In genomic region chr4:148964456-148964855, GRCh38 we compare ENCODE assay signal across 27 cellular contexts.
"Had no signal": no experiment of that assay in that cellular context is flagged by ENCODE, and none has a peak within 500 bp of the region (broad histone marks: within the 10 kb centered on the region; RNA-seq: fewer than 3 reads in every experiment).

No MANE protein-coding gene starts in this region.

- H3K27ac ChIP-seq: left lung, lower lobe of right lung, ovary, sigmoid colon, spleen, suprapubic skin, thoracic aorta, tibial artery, uterus had no signal

- H3K4me3 ChIP-seq: left lung, lower lobe of right lung, mucosa of descending colon, ovary, sigmoid colon, spleen, suprapubic skin, thoracic aorta, tibial artery, uterus had no signal

- ATAC-seq: left colon; left lung; lower lobe of right lung; mucosa of descending colon; naive thymus-derived CD4-positive, alpha-beta T cell; natural killer cell treated with Interleukin-12 subunit alpha and Interleukin-12 subunit beta and Interleukin-15 and Interleukin-18, amount 100 ng/mL, for 72 hours; right cardiac atrium; stimulated activated effector memory CD8-positive, alpha-beta T cell treated with anti-CD3 and anti-CD28 coated beads, Interleukin-12 subunit alpha, Interleukin-12 subunit beta, amount 100 ng/mL, for 72 hours had no signal

- H3K9me3 Mint-ChIP-seq: type B pancreatic cell had no signal

- H3K27ac Mint-ChIP-seq: immature natural killer cell; naive thymus-derived CD4-positive, alpha-beta T cell; natural killer cell treated with Interleukin-12 subunit alpha and Interleukin-12 subunit beta and Interleukin-15 and Interleukin-18, amount 100 ng/mL, for 72 hours; progenitor cell of endocrine pancreas; stimulated activated effector memory CD8-positive, alpha-beta T cell treated with anti-CD3 and anti-CD28 coated beads, Interleukin-12 subunit alpha, Interleukin-12 subunit beta, amount 100 ng/mL, for 72 hours; stimulated activated naive CD8-positive, alpha-beta T cell treated with anti-CD3 and anti-CD28 coated beads, Interleukin-15, Interleukin-2, amounts not matched to agents 100 ng/mL and 50 ng/mL, for 24 hours; type B pancreatic cell had no signal

- DNase-seq: hypothalamus; immature natural killer cell; kidney; left colon; left lung; lower lobe of right lung; mammary epithelial cell; mesenchymal stem cell; midbrain; mucosa of descending colon; naive thymus-derived CD4-positive, alpha-beta T cell; ovary; right cardiac atrium; sigmoid colon; small intestine; spleen; stimulated activated CD4-positive, alpha-beta T cell treated with anti-CD3 and anti-CD28 coated beads, Interleukin-4, amount 100 ng/mL, for 24 hours; stimulated activated naive CD4-positive, alpha-beta T cell; tibial artery; uterus had no signal

- H3K4me1 Mint-ChIP-seq: immature natural killer cell; naive thymus-derived CD4-positive, alpha-beta T cell; stimulated activated effector memory CD8-positive, alpha-beta T cell treated with anti-CD3 and anti-CD28 coated beads, Interleukin-12 subunit alpha, Interleukin-12 subunit beta, amount 100 ng/mL, for 72 hours had no signal

- H3K4me3 Mint-ChIP-seq: immature natural killer cell; naive thymus-derived CD4-positive, alpha-beta T cell; natural killer cell treated with Interleukin-12 subunit alpha and Interleukin-12 subunit beta and Interleukin-15 and Interleukin-18, amount 100 ng/mL, for 72 hours; stimulated activated effector memory CD8-positive, alpha-beta T cell treated with anti-CD3 and anti-CD28 coated beads, Interleukin-12 subunit alpha, Interleukin-12 subunit beta, amount 100 ng/mL, for 72 hours; stimulated activated naive CD8-positive, alpha-beta T cell treated with anti-CD3 and anti-CD28 coated beads, Interleukin-15, Interleukin-2, amounts not matched to agents 100 ng/mL and 50 ng/mL, for 24 hours; type B pancreatic cell had no signal

- H3K36me3 ChIP-seq: left lung, lower lobe of right lung, ovary, sigmoid colon, spleen, suprapubic skin, thoracic aorta, tibial artery, uterus had no signal

- H3K27me3 Mint-ChIP-seq: natural killer cell treated with Interleukin-12 subunit alpha and Interleukin-12 subunit beta and Interleukin-15 and Interleukin-18, amount 100 ng/mL, for 72 hours; progenitor cell of endocrine pancreas had no signal

- H3K36me3 Mint-ChIP-seq: immature natural killer cell; naive thymus-derived CD4-positive, alpha-beta T cell; natural killer cell treated with Interleukin-12 subunit alpha and Interleukin-12 subunit beta and Interleukin-15 and Interleukin-18, amount 100 ng/mL, for 72 hours; stimulated activated effector memory CD8-positive, alpha-beta T cell treated with anti-CD3 and anti-CD28 coated beads, Interleukin-12 subunit alpha, Interleukin-12 subunit beta, amount 100 ng/mL, for 72 hours; type B pancreatic cell had no signal

- H3K4me1 ChIP-seq: left lung, lower lobe of right lung, sigmoid colon, spleen, suprapubic skin, tibial artery, uterus had no signal

- H3K9me3 ChIP-seq: lower lobe of right lung, mucosa of descending colon, ovary, suprapubic skin, thoracic aorta, tibial artery, uterus had no signal
